Comparison of ENCODE assay signal across 2 cellular contexts in genomic region chr7:36747251-36747968, GRCh38.
TF ChIP-seq lines count a peak whose summit lies in the region.

No MANE protein-coding gene starts in this region.

TF ChIP-seq in IMR-90, 13 proteins besides CTCF, POLR2A, EP300 and RAD21 (continued from another document):
- TF ChIP-seq ELK1 (IDR thresholded peaks at IDR 0.05; ENCODE audit: borderline replicate concordance, low read depth, low read length) (no peak), CHD1 (IDR thresholded peaks at IDR 0.05; ENCODE audit: low read depth, low read length) (no peak), RFX5 (IDR thresholded peaks at IDR 0.05; ENCODE audit: low read depth, low read length) (no peak), SMC3 (IDR thresholded peaks at IDR 0.05; ENCODE audit: low read depth, low read length) (no peak), MAFK (IDR thresholded peaks at IDR 0.05; ENCODE audit: low read depth, low read length) (no peak), MAZ (IDR thresholded peaks at IDR 0.05; ENCODE audit: borderline replicate concordance, low read depth, low read length) (no peak), USF2 (IDR thresholded peaks at IDR 0.05; ENCODE audit: low read depth, low read length) (no peak)
TF ChIP-seq in IMR-90: peak in this region for 0.

TF ChIP-seq in liver, 16 proteins besides CTCF, POLR2A, EP300 and RAD21 (continued from another document):
- peak; percentile 25 for TF ChIP-seq HNF4G (IDR thresholded peaks at IDR 0.05)
- no peak for TF ChIP-seq NR2F2 (IDR thresholded peaks at IDR 0.05)
- TF ChIP-seq HNF4A (conservative IDR thresholded peaks at IDR 0.05): peak; percentile 70 to 79
- no peak for TF ChIP-seq GABPA (IDR thresholded peaks at IDR 0.05 in 1 of 2, conservative IDR thresholded peaks at IDR 0.05 in 1 of 2)
- TF ChIP-seq TAF1 (conservative IDR thresholded peaks at IDR 0.05): no peak
- TF ChIP-seq RXRA (IDR thresholded peaks at IDR 0.05): peak; percentile 52 to 85
- peak; percentile 59 for TF ChIP-seq FOXA1 (IDR thresholded peaks at IDR 0.05)
- peak; percentile 68 for TF ChIP-seq MAX (IDR thresholded peaks at IDR 0.05)
- TF ChIP-seq SP1 (IDR thresholded peaks at IDR 0.05): peak; percentile 74
- peak; percentile 67 to 89 for TF ChIP-seq JUND (IDR thresholded peaks at IDR 0.05)
- peak; percentile 30 for TF ChIP-seq REST (IDR thresholded peaks at IDR 0.05)
- TF ChIP-seq YY1 (IDR thresholded peaks at IDR 0.05): peak; percentile 35
